Comparison of ENCODE assay signal across 1 cellular context in the genomic region with DNA sequence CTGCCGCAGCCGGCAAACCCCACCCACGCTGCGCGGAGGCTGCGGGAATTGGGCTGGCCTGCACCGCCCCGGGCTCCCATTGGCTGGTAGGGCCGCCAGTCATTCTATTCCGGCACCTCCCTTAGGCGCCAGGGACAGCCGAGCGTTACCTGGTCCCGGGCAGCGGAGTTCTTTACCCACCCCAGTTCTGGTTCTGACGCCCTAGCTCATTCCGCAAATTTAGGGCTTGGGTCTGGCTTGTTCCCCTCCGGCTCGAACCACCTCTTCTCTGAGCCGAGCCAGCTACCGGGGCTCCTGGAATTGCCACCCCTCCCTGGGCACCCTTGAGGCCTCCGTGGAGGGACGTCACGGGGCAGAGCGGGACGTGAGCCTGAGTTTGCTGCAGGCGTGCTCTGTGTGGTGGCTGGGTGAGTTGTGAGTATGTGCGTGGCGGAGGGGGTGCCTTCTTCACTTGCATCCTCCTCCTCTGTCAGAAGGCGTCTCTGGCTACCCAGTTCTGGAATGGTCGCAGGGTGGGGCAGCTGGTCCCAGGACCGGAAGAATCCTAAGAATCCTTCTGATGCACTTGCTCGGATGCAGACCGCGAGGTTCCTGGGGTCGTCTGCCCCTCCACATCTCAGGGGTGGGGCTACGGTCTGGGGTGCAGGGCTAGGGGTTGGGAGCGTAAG.
A peak's percentile ranks its signal among the peaks of the same experiment; 100 is the strongest.
TF ChIP-seq lines count a peak whose summit lies in the region.

A gene (minus strand): TSS at position 2 of the 668 bp plus-strand sequence. CDS start 910 bp downstream, outside the sequence.
A gene with protein sequence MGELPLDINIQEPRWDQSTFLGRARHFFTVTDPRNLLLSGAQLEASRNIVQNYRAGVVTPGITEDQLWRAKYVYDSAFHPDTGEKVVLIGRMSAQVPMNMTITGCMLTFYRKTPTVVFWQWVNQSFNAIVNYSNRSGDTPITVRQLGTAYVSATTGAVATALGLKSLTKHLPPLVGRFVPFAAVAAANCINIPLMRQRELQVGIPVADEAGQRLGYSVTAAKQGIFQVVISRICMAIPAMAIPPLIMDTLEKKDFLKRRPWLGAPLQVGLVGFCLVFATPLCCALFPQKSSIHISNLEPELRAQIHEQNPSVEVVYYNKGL (plus strand): TSS at position 107 of the 668 bp plus-strand sequence. CDS start 3,461 bp downstream, outside the sequence.

TF ChIP-seq in HEK293, 187 proteins besides CTCF, POLR2A, EP300 and RAD21 (continued from another document and continues in another):
- TF ChIP-seq, protein P1, sequence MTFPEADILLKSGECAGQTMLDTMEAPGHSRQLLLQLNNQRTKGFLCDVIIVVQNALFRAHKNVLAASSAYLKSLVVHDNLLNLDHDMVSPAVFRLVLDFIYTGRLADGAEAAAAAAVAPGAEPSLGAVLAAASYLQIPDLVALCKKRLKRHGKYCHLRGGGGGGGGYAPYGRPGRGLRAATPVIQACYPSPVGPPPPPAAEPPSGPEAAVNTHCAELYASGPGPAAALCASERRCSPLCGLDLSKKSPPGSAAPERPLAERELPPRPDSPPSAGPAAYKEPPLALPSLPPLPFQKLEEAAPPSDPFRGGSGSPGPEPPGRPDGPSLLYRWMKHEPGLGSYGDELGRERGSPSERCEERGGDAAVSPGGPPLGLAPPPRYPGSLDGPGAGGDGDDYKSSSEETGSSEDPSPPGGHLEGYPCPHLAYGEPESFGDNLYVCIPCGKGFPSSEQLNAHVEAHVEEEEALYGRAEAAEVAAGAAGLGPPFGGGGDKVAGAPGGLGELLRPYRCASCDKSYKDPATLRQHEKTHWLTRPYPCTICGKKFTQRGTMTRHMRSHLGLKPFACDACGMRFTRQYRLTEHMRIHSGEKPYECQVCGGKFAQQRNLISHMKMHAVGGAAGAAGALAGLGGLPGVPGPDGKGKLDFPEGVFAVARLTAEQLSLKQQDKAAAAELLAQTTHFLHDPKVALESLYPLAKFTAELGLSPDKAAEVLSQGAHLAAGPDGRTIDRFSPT (tag by site-specific recombination; IDR thresholded peaks at IDR 0.05): peak; percentile 66; the same call in 1 of the 2 replicates
- TF ChIP-seq ZXDB (tag by site-specific recombination; IDR thresholded peaks at IDR 0.05): 0 out of 2 replicates have a peak, but pooled peaks have one; percentile 11
- peak; percentile 83 for TF ChIP-seq SP3 (tag by site-specific recombination; IDR thresholded peaks at IDR 0.05)
- TF ChIP-seq, protein P2, sequence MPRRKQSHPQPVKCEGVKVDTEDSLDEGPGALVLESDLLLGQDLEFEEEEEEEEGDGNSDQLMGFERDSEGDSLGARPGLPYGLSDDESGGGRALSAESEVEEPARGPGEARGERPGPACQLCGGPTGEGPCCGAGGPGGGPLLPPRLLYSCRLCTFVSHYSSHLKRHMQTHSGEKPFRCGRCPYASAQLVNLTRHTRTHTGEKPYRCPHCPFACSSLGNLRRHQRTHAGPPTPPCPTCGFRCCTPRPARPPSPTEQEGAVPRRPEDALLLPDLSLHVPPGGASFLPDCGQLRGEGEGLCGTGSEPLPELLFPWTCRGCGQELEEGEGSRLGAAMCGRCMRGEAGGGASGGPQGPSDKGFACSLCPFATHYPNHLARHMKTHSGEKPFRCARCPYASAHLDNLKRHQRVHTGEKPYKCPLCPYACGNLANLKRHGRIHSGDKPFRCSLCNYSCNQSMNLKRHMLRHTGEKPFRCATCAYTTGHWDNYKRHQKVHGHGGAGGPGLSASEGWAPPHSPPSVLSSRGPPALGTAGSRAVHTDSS (tag by site-specific recombination; IDR thresholded peaks at IDR 0.05): peak; percentile 80
- TF ChIP-seq, protein P3, sequence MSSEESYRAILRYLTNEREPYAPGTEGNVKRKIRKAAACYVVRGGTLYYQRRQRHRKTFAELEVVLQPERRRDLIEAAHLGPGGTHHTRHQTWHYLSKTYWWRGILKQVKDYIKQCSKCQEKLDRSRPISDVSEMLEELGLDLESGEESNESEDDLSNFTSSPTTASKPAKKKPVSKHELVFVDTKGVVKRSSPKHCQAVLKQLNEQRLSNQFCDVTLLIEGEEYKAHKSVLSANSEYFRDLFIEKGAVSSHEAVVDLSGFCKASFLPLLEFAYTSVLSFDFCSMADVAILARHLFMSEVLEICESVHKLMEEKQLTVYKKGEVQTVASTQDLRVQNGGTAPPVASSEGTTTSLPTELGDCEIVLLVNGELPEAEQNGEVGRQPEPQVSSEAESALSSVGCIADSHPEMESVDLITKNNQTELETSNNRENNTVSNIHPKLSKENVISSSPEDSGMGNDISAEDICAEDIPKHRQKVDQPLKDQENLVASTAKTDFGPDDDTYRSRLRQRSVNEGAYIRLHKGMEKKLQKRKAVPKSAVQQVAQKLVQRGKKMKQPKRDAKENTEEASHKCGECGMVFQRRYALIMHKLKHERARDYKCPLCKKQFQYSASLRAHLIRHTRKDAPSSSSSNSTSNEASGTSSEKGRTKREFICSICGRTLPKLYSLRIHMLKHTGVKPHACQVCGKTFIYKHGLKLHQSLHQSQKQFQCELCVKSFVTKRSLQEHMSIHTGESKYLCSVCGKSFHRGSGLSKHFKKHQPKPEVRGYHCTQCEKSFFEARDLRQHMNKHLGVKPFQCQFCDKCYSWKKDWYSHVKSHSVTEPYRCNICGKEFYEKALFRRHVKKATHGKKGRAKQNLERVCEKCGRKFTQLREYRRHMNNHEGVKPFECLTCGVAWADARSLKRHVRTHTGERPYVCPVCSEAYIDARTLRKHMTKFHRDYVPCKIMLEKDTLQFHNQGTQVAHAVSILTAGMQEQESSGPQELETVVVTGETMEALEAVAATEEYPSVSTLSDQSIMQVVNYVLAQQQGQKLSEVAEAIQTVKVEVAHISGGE (tag by site-specific recombination; conservative IDR thresholded peaks at IDR 0.05; ENCODE audit: low read depth): no peak
- TF ChIP-seq, protein P4, sequence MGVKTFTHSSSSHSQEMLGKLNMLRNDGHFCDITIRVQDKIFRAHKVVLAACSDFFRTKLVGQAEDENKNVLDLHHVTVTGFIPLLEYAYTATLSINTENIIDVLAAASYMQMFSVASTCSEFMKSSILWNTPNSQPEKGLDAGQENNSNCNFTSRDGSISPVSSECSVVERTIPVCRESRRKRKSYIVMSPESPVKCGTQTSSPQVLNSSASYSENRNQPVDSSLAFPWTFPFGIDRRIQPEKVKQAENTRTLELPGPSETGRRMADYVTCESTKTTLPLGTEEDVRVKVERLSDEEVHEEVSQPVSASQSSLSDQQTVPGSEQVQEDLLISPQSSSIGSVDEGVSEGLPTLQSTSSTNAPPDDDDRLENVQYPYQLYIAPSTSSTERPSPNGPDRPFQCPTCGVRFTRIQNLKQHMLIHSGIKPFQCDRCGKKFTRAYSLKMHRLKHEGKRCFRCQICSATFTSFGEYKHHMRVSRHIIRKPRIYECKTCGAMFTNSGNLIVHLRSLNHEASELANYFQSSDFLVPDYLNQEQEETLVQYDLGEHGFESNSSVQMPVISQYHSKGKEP (tag by site-specific recombination; IDR thresholded peaks at IDR 0.05): no peak
- TF ChIP-seq, protein P5, sequence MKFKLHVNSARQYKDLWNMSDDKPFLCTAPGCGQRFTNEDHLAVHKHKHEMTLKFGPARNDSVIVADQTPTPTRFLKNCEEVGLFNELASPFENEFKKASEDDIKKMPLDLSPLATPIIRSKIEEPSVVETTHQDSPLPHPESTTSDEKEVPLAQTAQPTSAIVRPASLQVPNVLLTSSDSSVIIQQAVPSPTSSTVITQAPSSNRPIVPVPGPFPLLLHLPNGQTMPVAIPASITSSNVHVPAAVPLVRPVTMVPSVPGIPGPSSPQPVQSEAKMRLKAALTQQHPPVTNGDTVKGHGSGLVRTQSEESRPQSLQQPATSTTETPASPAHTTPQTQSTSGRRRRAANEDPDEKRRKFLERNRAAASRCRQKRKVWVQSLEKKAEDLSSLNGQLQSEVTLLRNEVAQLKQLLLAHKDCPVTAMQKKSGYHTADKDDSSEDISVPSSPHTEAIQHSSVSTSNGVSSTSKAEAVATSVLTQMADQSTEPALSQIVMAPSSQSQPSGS (tag by site-specific recombination; IDR thresholded peaks at IDR 0.05; ENCODE audit: low read depth): no peak
- TF ChIP-seq HOXD13 (CRISPR knock-in tag; IDR thresholded peaks at IDR 0.05; ENCODE audit: borderline replicate concordance): no peak
- no peak for TF ChIP-seq ZNF266 (tag by site-specific recombination; IDR thresholded peaks at IDR 0.05; ENCODE audit: low read depth)
- 0 out of 2 replicates have a peak, but pooled peaks have one; percentile 9 for TF ChIP-seq ZNF76 (tag by site-specific recombination; IDR thresholded peaks at IDR 0.05; ENCODE audit: borderline replicate concordance, low read depth)
- TF ChIP-seq ZSCAN16 (tag by site-specific recombination; IDR thresholded peaks at IDR 0.05): 0 out of 2 replicates have a peak, but pooled peaks have one; percentile 16
- TF ChIP-seq RBAK (tag by site-specific recombination; IDR thresholded peaks at IDR 0.05): no peak
- TF ChIP-seq, protein P6, sequence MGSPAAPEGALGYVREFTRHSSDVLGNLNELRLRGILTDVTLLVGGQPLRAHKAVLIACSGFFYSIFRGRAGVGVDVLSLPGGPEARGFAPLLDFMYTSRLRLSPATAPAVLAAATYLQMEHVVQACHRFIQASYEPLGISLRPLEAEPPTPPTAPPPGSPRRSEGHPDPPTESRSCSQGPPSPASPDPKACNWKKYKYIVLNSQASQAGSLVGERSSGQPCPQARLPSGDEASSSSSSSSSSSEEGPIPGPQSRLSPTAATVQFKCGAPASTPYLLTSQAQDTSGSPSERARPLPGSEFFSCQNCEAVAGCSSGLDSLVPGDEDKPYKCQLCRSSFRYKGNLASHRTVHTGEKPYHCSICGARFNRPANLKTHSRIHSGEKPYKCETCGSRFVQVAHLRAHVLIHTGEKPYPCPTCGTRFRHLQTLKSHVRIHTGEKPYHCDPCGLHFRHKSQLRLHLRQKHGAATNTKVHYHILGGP (tag by site-specific recombination; IDR thresholded peaks at IDR 0.05): no peak
- TF ChIP-seq ZNF324 (tag by site-specific recombination; IDR thresholded peaks at IDR 0.05): no peak
- peak; percentile 93 for TF ChIP-seq ZBTB17 (tag by site-specific recombination; IDR thresholded peaks at IDR 0.05)
- no peak for TF ChIP-seq TCF7L2 (IDR thresholded peaks at IDR 0.05; ENCODE audit: borderline replicate concordance, low read depth, low read length)
- TF ChIP-seq ZNF169 (tag by site-specific recombination; IDR thresholded peaks at IDR 0.05): no peak
- TF ChIP-seq SP2 (tag by site-specific recombination; IDR thresholded peaks at IDR 0.05): peak; percentile 93
- TF ChIP-seq KLF1 (tag by site-specific recombination; IDR thresholded peaks at IDR 0.05): peak; percentile 52
- TF ChIP-seq, protein P7, sequence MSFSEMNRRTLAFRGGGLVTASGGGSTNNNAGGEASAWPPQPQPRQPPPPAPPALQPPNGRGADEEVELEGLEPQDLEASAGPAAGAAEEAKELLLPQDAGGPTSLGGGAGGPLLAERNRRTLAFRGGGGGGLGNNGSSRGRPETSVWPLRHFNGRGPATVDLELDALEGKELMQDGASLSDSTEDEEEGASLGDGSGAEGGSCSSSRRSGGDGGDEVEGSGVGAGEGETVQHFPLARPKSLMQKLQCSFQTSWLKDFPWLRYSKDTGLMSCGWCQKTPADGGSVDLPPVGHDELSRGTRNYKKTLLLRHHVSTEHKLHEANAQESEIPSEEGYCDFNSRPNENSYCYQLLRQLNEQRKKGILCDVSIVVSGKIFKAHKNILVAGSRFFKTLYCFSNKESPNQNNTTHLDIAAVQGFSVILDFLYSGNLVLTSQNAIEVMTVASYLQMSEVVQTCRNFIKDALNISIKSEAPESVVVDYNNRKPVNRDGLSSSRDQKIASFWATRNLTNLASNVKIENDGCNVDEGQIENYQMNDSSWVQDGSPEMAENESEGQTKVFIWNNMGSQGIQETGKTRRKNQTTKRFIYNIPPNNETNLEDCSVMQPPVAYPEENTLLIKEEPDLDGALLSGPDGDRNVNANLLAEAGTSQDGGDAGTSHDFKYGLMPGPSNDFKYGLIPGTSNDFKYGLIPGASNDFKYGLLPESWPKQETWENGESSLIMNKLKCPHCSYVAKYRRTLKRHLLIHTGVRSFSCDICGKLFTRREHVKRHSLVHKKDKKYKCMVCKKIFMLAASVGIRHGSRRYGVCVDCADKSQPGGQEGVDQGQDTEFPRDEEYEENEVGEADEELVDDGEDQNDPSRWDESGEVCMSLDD (tag by site-specific recombination; IDR thresholded peaks at IDR 0.05): 0 out of 2 replicates have a peak, but pooled peaks have one; percentile 57
- TF ChIP-seq ZNF223 (tag by site-specific recombination; IDR thresholded peaks at IDR 0.05): peak; percentile 30; the same call in 1 of the 2 replicates
- no peak for TF ChIP-seq YY2 (tag by site-specific recombination; IDR thresholded peaks at IDR 0.05)
- no peak for TF ChIP-seq ZNF24 (tag by site-specific recombination; IDR thresholded peaks at IDR 0.05)
- TF ChIP-seq BCL11B (tag by site-specific recombination; IDR thresholded peaks at IDR 0.05; ENCODE audit: low read depth): no peak
- no peak for TF ChIP-seq ZNF670 (tag by site-specific recombination; IDR thresholded peaks at IDR 0.05; ENCODE audit: low read depth)
- TF ChIP-seq ZNF629 (tag by site-specific recombination; IDR thresholded peaks at IDR 0.05): peak; percentile 58
- TF ChIP-seq WT1 (tag by site-specific recombination; IDR thresholded peaks at IDR 0.05): peak; percentile 66
- peak; percentile 57 for TF ChIP-seq OSR2 (tag by site-specific recombination; IDR thresholded peaks at IDR 0.05)
- no peak for TF ChIP-seq REPIN1 (tag by site-specific recombination; IDR thresholded peaks at IDR 0.05; ENCODE audit: low read depth)
- TF ChIP-seq ZNF544 (tag by site-specific recombination; IDR thresholded peaks at IDR 0.05): no peak
- TF ChIP-seq, protein P8, sequence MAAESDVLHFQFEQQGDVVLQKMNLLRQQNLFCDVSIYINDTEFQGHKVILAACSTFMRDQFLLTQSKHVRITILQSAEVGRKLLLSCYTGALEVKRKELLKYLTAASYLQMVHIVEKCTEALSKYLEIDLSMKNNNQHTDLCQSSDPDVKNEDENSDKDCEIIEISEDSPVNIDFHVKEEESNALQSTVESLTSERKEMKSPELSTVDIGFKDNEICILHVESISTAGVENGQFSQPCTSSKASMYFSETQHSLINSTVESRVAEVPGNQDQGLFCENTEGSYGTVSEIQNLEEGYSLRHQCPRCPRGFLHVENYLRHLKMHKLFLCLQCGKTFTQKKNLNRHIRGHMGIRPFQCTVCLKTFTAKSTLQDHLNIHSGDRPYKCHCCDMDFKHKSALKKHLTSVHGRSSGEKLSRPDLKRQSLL (tag by site-specific recombination; IDR thresholded peaks at IDR 0.05): no peak
- TF ChIP-seq ZNF791 (tag by site-specific recombination; IDR thresholded peaks at IDR 0.05): no peak
- peak; percentile 69; the same call in 1 of the 2 replicates for TF ChIP-seq GLIS2 (tag by site-specific recombination; IDR thresholded peaks at IDR 0.05)
- TF ChIP-seq ZNF2 (tag by site-specific recombination; IDR thresholded peaks at IDR 0.05): no peak; the same call in 1 of the 2 replicates
- peak; percentile 89 for TF ChIP-seq ZFHX2 (tag by site-specific recombination; conservative IDR thresholded peaks at IDR 0.05)
- peak; percentile 91 for TF ChIP-seq KLF8 (tag by site-specific recombination; IDR thresholded peaks at IDR 0.05)
- TF ChIP-seq, protein P9, sequence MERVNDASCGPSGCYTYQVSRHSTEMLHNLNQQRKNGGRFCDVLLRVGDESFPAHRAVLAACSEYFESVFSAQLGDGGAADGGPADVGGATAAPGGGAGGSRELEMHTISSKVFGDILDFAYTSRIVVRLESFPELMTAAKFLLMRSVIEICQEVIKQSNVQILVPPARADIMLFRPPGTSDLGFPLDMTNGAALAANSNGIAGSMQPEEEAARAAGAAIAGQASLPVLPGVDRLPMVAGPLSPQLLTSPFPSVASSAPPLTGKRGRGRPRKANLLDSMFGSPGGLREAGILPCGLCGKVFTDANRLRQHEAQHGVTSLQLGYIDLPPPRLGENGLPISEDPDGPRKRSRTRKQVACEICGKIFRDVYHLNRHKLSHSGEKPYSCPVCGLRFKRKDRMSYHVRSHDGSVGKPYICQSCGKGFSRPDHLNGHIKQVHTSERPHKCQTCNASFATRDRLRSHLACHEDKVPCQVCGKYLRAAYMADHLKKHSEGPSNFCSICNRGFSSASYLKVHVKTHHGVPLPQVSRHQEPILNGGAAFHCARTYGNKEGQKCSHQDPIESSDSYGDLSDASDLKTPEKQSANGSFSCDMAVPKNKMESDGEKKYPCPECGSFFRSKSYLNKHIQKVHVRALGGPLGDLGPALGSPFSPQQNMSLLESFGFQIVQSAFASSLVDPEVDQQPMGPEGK (tag by site-specific recombination; IDR thresholded peaks at IDR 0.05): peak; percentile 58; the same call in 1 of the 2 replicates
